ENCODE assay signal across 25 cellular contexts in the genomic region with DNA sequence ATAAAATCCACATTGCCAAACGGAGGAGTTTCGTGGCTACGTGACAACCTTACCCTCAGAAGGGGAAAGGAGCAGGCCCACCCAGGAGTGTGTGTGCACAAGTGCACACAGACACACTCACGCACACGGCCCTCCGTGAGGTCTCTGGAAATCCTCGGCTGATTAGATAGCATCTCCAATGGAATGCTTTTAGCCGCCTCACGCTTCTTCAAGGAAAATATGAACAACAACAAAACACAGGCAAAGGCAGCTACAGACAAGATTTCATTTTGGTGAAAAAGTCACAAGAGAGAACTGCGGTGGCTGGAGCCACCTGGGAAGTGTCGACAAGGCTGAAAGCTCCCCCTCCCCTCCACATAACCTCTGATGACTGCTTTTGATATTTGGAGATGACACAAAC.
"Had no signal": no experiment of that assay in that cellular context is flagged by ENCODE, and none has a peak within 500 bp of the region (broad histone marks: within the 10 kb centered on the region; RNA-seq: fewer than 3 reads in every experiment).

No MANE protein-coding gene starts in this region.

- H3K36me3 ChIP-seq: colonic mucosa, esophagus squamous epithelium, gastrocnemius medialis, heart right ventricle, left ventricle myocardium inferior, lower lobe of right lung had no signal

- DNase-seq: colonic mucosa; cortex of kidney; effector CD8-positive, alpha-beta T cell; effector memory CD8-positive, alpha-beta T cell; endodermal cell; erythroblast; esophagus squamous epithelium; foreskin fibroblast; foreskin melanocyte; gastrocnemius medialis; glutamatergic neuron; head of caudate nucleus; heart right ventricle; hippocampal formation; immature natural killer cell; left colon; left ventricle myocardium inferior; lower lobe of right lung; mesenchymal stem cell; midbrain had no signal

- H3K9me3 ChIP-seq: colonic mucosa, gastrocnemius medialis, heart right ventricle, left ventricle myocardium inferior, lower lobe of right lung had no signal

- H3K4me3 ChIP-seq: colonic mucosa, esophagus squamous epithelium, gastrocnemius medialis, heart right ventricle, left ventricle myocardium inferior, lower lobe of right lung had no signal

- H3K4me1 ChIP-seq: colonic mucosa, esophagus squamous epithelium, gastrocnemius medialis, heart right ventricle, left ventricle myocardium inferior, lower lobe of right lung had no signal

- H3K27me3 ChIP-seq: colonic mucosa had no signal

- FAIRE-seq: endometrium, keratinocyte had no signal

- H3K27ac ChIP-seq: colonic mucosa, epithelial cell of prostate, esophagus squamous epithelium, gastrocnemius medialis, heart right ventricle, left ventricle myocardium inferior, lower lobe of right lung had no signal

- ATAC-seq: effector memory CD8-positive, alpha-beta T cell; esophagus mucosa; gastrocnemius medialis; heart right ventricle; left colon; left lobe of liver; lower lobe of right lung had no signal
